Comparison of ENCODE assay signal across 8 cellular contexts in the genomic region with DNA sequence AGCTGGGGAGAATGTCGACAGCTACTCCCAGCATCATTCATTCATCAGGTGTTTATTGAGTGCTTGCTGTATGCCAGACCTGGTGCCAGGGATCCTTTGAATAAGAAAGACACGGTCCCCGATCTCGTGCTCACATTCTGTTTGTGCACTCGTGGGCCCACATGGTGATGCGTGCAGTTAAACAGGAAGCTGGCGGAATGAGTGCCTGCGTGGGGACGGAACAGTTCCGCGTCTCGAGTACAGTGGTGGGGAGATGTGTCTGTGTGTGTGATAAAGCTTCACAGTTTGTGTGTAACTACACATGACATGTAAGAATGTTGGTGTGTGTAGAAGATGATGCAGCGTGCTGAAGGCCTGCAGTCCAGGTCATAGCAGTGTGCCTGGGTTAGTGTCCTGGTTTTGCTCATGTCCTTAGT. TPM values are rescaled to one million over a fixed set of nuclear protein-coding genes. Genes with fewer than 3 reads are reported as not detected.
DNase-seq lines count a peak whose midpoint lies in the region; ATAC-seq lines count a peak whose summit lies in the region.

No MANE protein-coding gene starts in this region.

- peaks cover 78% of the 10 kb centered on the region for H3K36me3 Mint-ChIP-seq in CD4-positive, CD25-positive, alpha-beta regulatory T cell

- peaks cover 100% of the 10 kb centered on the region for H3K4me1 ChIP-seq in CD4-positive, CD25-positive, alpha-beta regulatory T cell (ENCODE audit: control insufficient read depth, insufficient read depth, low read length, poor library complexity, severe bottlenecking)

- H3K4me3 ChIP-seq in CD4-positive, CD25-positive, alpha-beta regulatory T cell (ENCODE audit: low read depth, low read length) = peak overlapping the region; percentile 75

- H3K4me3 Mint-ChIP-seq in CD4-positive, CD25-positive, alpha-beta regulatory T cell = peak overlapping the region; percentile 77 to 99 (median 90)

- H3K36me3 ChIP-seq in CD4-positive, CD25-positive, alpha-beta regulatory T cell (ENCODE audit: control insufficient read depth, insufficient read depth, low read length) = peaks cover 74% of the 10 kb centered on the region

- DNase-seq in CD4-positive, CD25-positive, alpha-beta regulatory T cell = peak; percentile 65 to 83 (median 81)
- peak; percentile 57 to 63 for DNase-seq in activated CD4-positive, alpha-beta T cell treated with anti-CD3 and anti-CD28 coated beads for 4 hours
- DNase-seq in germinal center (ENCODE audit: low spot score) (peak; percentile 50), cerebellar cortex (ENCODE audit: low spot score) (no peak), NCI-H345 (lab: John Stamatoyannopoulos, UW) (no peak), HUDEP-2 (lab: John Stamatoyannopoulos, UW; ENCODE audit: unreplicated experiment in 76 of 76) (no peak)
- DNase-seq in stimulated activated CD8-positive, alpha-beta memory T cell treated with anti-CD3 and anti-CD28 coated beads, Interleukin-7, amount 100 ng/mL, for 4 hours (ENCODE audit: low read depth in 2 of 2) = peak; percentile 48 to 52

- H3K27me3 ChIP-seq in CD4-positive, CD25-positive, alpha-beta regulatory T cell (ENCODE audit: control insufficient read depth, insufficient read depth, low read length) = no peaks in the 10 kb centered on the region

- H3K27ac ChIP-seq in CD4-positive, CD25-positive, alpha-beta regulatory T cell (ENCODE audit: insufficient read depth, low read length, poor library complexity, severe bottlenecking) = peak overlapping the region; percentile 94

- no peaks in the 10 kb centered on the region for H3K9me3 ChIP-seq in CD4-positive, CD25-positive, alpha-beta regulatory T cell (ENCODE audit: control insufficient read depth in 2 of 2, low read length in 2 of 2)

- peaks cover 4 to 98% (median 55%) of the 10 kb centered on the region in 4 donors for H3K4me1 Mint-ChIP-seq in CD4-positive, CD25-positive, alpha-beta regulatory T cell

- peak; percentile 33 to 35 for ATAC-seq in CD4-positive, CD25-positive, alpha-beta regulatory T cell (ENCODE audit: low read depth in 2 of 2)
- ATAC-seq in HG02571 (IDR thresholded peaks at IDR 0.05; ENCODE audit: unreplicated experiment) = peak; percentile 2

- H3K27ac Mint-ChIP-seq in CD4-positive, CD25-positive, alpha-beta regulatory T cell = peak overlapping the region; percentile 100

- peaks cover 25% of the 10 kb centered on the region for H3K27me3 Mint-ChIP-seq in CD4-positive, CD25-positive, alpha-beta regulatory T cell

- H3K9me3 Mint-ChIP-seq in CD4-positive, CD25-positive, alpha-beta regulatory T cell = peaks cover 0 to 5% (median 0%) of the 10 kb centered on the region in 7 donors

RNA-seq across cellular contexts. Expression of gene RBM38, which starts 6.5 kb away (rescaled TPM):
- total RNA-seq in CD4-positive, CD25-positive, alpha-beta regulatory T cell = 322 TPM
- polyA plus RNA-seq in CD4-positive, CD25-positive, alpha-beta regulatory T cell = 100 to 1,000 TPM in 2 of 4 donors, 10 to 100 TPM in 2; 71.9 to 163 (median 102) TPM

RNA-seq across cellular contexts. Expression of gene RAE1, which starts 46.6 kb away (rescaled TPM):
- 33.0 TPM for total RNA-seq in CD4-positive, CD25-positive, alpha-beta regulatory T cell
- polyA plus RNA-seq in CD4-positive, CD25-positive, alpha-beta regulatory T cell = 10 to 100 TPM; 34.5 to 52.1 (median 42.8) TPM

Comparison
In these comparisons a context has a peak if more than half of its experiments do, and no peak if none do; other contexts are left out.
1. DNase-seq: peak in CD4-positive, CD25-positive, alpha-beta regulatory T cell (3 of 3), activated CD4-positive, alpha-beta T cell treated with anti-CD3 and anti-CD28 coated beads for 4 hours (2 of 2), germinal center (single experiment) and stimulated activated CD8-positive, alpha-beta memory T cell treated with anti-CD3 and anti-CD28 coated beads, Interleukin-7, amount 100 ng/mL, for 4 hours (2 of 2); none in cerebellar cortex (single experiment), NCI-H345 (single experiment) and HUDEP-2 (0 of 76).